ENCODE assay signal across 26 cellular contexts in genomic region chr3:132911741-132912415, GRCh38.
DNase-seq lines count a peak whose midpoint lies in the region; ATAC-seq and TF ChIP-seq lines count a peak whose summit lies in the region.
"Had no signal": no experiment of that assay in that cellular context is flagged by ENCODE, and none has a peak within 500 bp of the region (broad histone marks: within the 10 kb centered on the region; RNA-seq: fewer than 3 reads in every experiment).

No MANE protein-coding gene starts in this region.

- H3K9me3 Mint-ChIP-seq in MCF 10A (ENCODE audit: unreplicated experiment), result no peaks in the 10 kb centered on the region
- H3K9me3 Mint-ChIP-seq: activated T-cell treated with anti-CD3 and anti-CD28 coated beads, Interleukin-2, amount 50 U/mL, for 72 hours; H9 had no signal

- WGBS in lung, 2 donors, result 78 to 81% methylated on average over 4 of the region's 4 CpGs

- no peaks in the 10 kb centered on the region for H3K9me3 ChIP-seq in breast epithelium
- H3K9me3 ChIP-seq in lung (ENCODE audit: control insufficient read depth in 2 of 2, insufficient read depth in 1 of 2, low read length in 1 of 2), result peaks cover 0 to 6% of the 10 kb centered on the region in 2 donors
- no peaks in the 10 kb centered on the region for H3K9me3 ChIP-seq in upper lobe of right lung
- H3K9me3 ChIP-seq: BE2C, pancreas had no signal

- no peak overlapping the region for H3K4me3 Mint-ChIP-seq in MCF 10A (ENCODE audit: unreplicated experiment)
- H3K4me3 Mint-ChIP-seq: activated naive CD4-positive, alpha-beta T cell treated with anti-CD3 and anti-CD28 coated beads, Interleukin-2, amount 50 U/mL, for 24 hours; activated T-cell treated with anti-CD3 and anti-CD28 coated beads, Interleukin-2, amount 50 U/mL, for 72 hours; H9; naive thymus-derived CD8-positive, alpha-beta T cell had no signal

- CTCF ChIA-PET in MCF 10A (lab: Yijun Ruan, JAX), result interaction anchor here (0.7 kb wide), 1 partner anchor 78 kb away, joined by 3 read pairs; no protein-coding TSS in a partner anchor

- H3K36me3 ChIP-seq in breast epithelium, result no peaks in the 10 kb centered on the region
- no peaks in the 10 kb centered on the region for H3K36me3 ChIP-seq in lung (ENCODE audit: control insufficient read depth in 2 of 2, insufficient read depth in 2 of 2, low read length in 2 of 2)
- H3K36me3 ChIP-seq in upper lobe of right lung, result no peaks in the 10 kb centered on the region
- H3K36me3 ChIP-seq: BE2C, pancreas had no signal

- no peak for TF ChIP-seq POLR2A in breast epithelium (IDR thresholded peaks at IDR 0.05)

- H3K36me3 Mint-ChIP-seq in MCF 10A (ENCODE audit: insufficient read depth, unreplicated experiment), result no peaks in the 10 kb centered on the region
- H3K36me3 Mint-ChIP-seq: activated naive CD4-positive, alpha-beta T cell treated with anti-CD3 and anti-CD28 coated beads, Interleukin-2, amount 50 U/mL, for 24 hours had no signal

- no TSS peak for BruUV-seq in MCF 10A (replicated peaks; lab: Mats Ljungman, UMichigan)

- no peaks in the 10 kb centered on the region for H3K4me1 Mint-ChIP-seq in MCF 10A (ENCODE audit: insufficient read depth, unreplicated experiment)
- H3K4me1 Mint-ChIP-seq: activated naive CD4-positive, alpha-beta T cell treated with anti-CD3 and anti-CD28 coated beads, Interleukin-2, amount 50 U/mL, for 24 hours; naive thymus-derived CD8-positive, alpha-beta T cell had no signal

- ATAC-seq in lung (ENCODE audit: insufficient read depth, low FRiP score) (peak; percentile 62), upper lobe of right lung (no peak), HG02642 (IDR thresholded peaks at IDR 0.05; ENCODE audit: poor library complexity, unreplicated experiment) (no peak), GM19035 (IDR thresholded peaks at IDR 0.05; ENCODE audit: unreplicated experiment) (no peak)
- ATAC-seq: activated T-cell treated with anti-CD3 and anti-CD28 coated beads, Interleukin-2, amount 50 U/mL, for 72 hours; naive thymus-derived CD8-positive, alpha-beta T cell had no signal

- H3K27ac Mint-ChIP-seq in MCF 10A (ENCODE audit: low read depth, unreplicated experiment), result no peak overlapping the region
- H3K27ac Mint-ChIP-seq: activated naive CD4-positive, alpha-beta T cell treated with anti-CD3 and anti-CD28 coated beads, Interleukin-2, amount 50 U/mL, for 24 hours; activated T-cell treated with anti-CD3 and anti-CD28 coated beads, Interleukin-2, amount 50 U/mL, for 72 hours; H9; naive thymus-derived CD8-positive, alpha-beta T cell had no signal

- H3K4me3 ChIP-seq in breast epithelium (no peak overlapping the region), lung (no peak overlapping the region), upper lobe of right lung (no peak overlapping the region)
- H3K4me3 ChIP-seq: pancreas, skin epidermis had no signal

- H3K27ac ChIP-seq in breast epithelium (no peak overlapping the region), lung (ENCODE audit: low read depth in 1 of 2, low read length in 1 of 2) (no peak overlapping the region), upper lobe of right lung (peak overlapping the region; percentile 31)
- H3K27ac ChIP-seq: pancreas, skin epidermis had no signal

- H3K27me3 ChIP-seq in breast epithelium (no peaks in the 10 kb centered on the region), lung (ENCODE audit: control insufficient read depth, insufficient read depth) (no peaks in the 10 kb centered on the region), upper lobe of right lung (no peaks in the 10 kb centered on the region)
- H3K27me3 ChIP-seq: BE2C, pancreas had no signal

- POLR2A ChIA-PET in MCF 10A (lab: Yijun Ruan, JAX), result no interaction called here

- no peak for TF ChIP-seq CTCF in MCF 10A (IDR thresholded peaks at IDR 0.05; ENCODE audit: unreplicated experiment)
- TF ChIP-seq CTCF in breast epithelium (IDR thresholded peaks at IDR 0.05), result no peak
- no peak for TF ChIP-seq CTCF in lung (IDR thresholded peaks at IDR 0.05; ENCODE audit: control extremely low read depth, extremely low read depth)
- no peak for TF ChIP-seq CTCF in upper lobe of right lung (IDR thresholded peaks at IDR 0.05)

- intact Hi-C loops in MCF 10A (cut with micrococcal nuclease), result no loop called here
- intact Hi-C loops in breast epithelium (cut with DNase I; ENCODE audit: low total_unique reads), result no loop called here
- intact Hi-C loops in upper lobe of right lung (cut with DNase I), result no loop called here

- peaks cover 4% of the 10 kb centered on the region for H3K27me3 Mint-ChIP-seq in MCF 10A (ENCODE audit: insufficient read depth, unreplicated experiment)

- H3K4me1 ChIP-seq in breast epithelium, result no peaks in the 10 kb centered on the region
- no peaks in the 10 kb centered on the region for H3K4me1 ChIP-seq in lung (ENCODE audit: control insufficient read depth in 2 of 2, insufficient read depth in 2 of 2, low read length in 2 of 2)
- H3K4me1 ChIP-seq in upper lobe of right lung, result no peaks in the 10 kb centered on the region
- H3K4me1 ChIP-seq: pancreas had no signal

- DNase-seq in MCF 10A (ENCODE audit: unreplicated experiment) (peak; percentile 23), breast epithelium (ENCODE audit: low spot score in 2 of 2) (no peak), brain pericyte (ENCODE audit: low read depth, low spot score) (peak; percentile 5), lung (ENCODE audit: low spot score) (no peak), upper lobe of right lung (no peak), DMS79 treated with DMSO at 0.1 percent for 48 hours (lab: John Stamatoyannopoulos, UW) (no peak)
- DNase-seq: activated CD4-positive, alpha-beta T cell treated with anti-CD3 and anti-CD28 coated beads for 4 hours; activated T-cell treated with anti-CD3 and anti-CD28 coated beads, Interleukin-2, amount 50 U/mL, for 72 hours; cortex of kidney; DND-41; foreskin fibroblast; H9; hippocampal formation; Karpas-422; naive thymus-derived CD8-positive, alpha-beta T cell; NCI-H1092; NCI-H2081 treated with DMSO at 0.1 percent for 48 hours; NCI-H510A treated with DMSO at 0.1 percent for 48 hours; pancreas; stimulated activated CD4-positive, alpha-beta T cell treated with anti-CD3 and anti-CD28 coated beads, Interleukin-4, amount 100 ng/mL, for 4 hours; SW 1271 had no signal

Comparison
In these comparisons a context has a peak if more than half of its experiments do, and no peak if none do; other contexts are left out.
1. DNase-seq: peak in MCF 10A (single experiment) and brain pericyte (single experiment); none in breast epithelium (0 of 2), lung (single experiment), upper lobe of right lung (single experiment) and DMS79 treated with DMSO at 0.1 percent for 48 hours (single experiment).